9 cellular contexts compared by ENCODE assay signal in genomic region chr9:127967151-127967809, GRCh38. TPM values are rescaled to one million over a fixed set of nuclear protein-coding genes. Genes with fewer than 3 reads are reported as not detected.
DNase-seq lines count a peak whose midpoint lies in the region; ATAC-seq, FAIRE-seq and TF ChIP-seq lines count a peak whose summit lies in the region.
"Had no signal": no experiment of that assay in that cellular context is flagged by ENCODE, and none has a peak within 500 bp of the region (broad histone marks: within the 10 kb centered on the region; RNA-seq: fewer than 3 reads in every experiment).

No MANE protein-coding gene starts in this region.

- no peak for FAIRE-seq in small intestine (lab: Jason Lieb, UNC)
- FAIRE-seq: islet of Langerhans had no signal

- WGBS in small intestine, 3 donors = 40 to 61% (median 57%) methylated on average over 8 to 9 of the region's 9 CpGs

- H3K27ac Mint-ChIP-seq in CD8-positive, alpha-beta memory T cell = peak overlapping the region; percentile 51 to 100 (median 96)

- POLR2A ChIA-PET in CD8-positive, alpha-beta memory T cell (lab: Charles Lee) = interaction anchor here (0.6 to 1.0 kb wide), 4 partner anchors 9 to 14 kb away, joined by 3 to 7 read pairs (median 6); no protein-coding TSS in a partner anchor
- POLR2A ChIA-PET in PC-3 (lab: Charles Lee; ENCODE audit: unreplicated experiment) = no interaction called here

- BruUV-seq in PC-3 (replicated peaks; lab: Mats Ljungman, UMichigan) = no TSS peak

- peaks cover 0 to 2% of the 10 kb centered on the region in 2 donors for H3K27me3 Mint-ChIP-seq in CD8-positive, alpha-beta memory T cell

- H3K9me3 Mint-ChIP-seq in CD8-positive, alpha-beta memory T cell = no peaks in the 10 kb centered on the region

- H3K4me2 ChIP-seq in PC-3 (ENCODE audit: low read length) = no peak overlapping the region

- peak overlapping the region; percentile 39 for H3K27ac ChIP-seq in CD8-positive, alpha-beta memory T cell (ENCODE audit: low read depth, low read length)
- H3K27ac ChIP-seq in PC-3 (ENCODE audit: low read length) (peak overlapping the region; percentile 79; the same call in 1 of the 2 replicates), epithelial cell of prostate (peak overlapping the region; percentile 98), small intestine (ENCODE audit: low read depth in 1 of 2, low read length in 1 of 2) (peak overlapping the region; percentile 93 to 94)

- no peak overlapping the region for H2AFZ ChIP-seq in PC-3 (ENCODE audit: low read length)

- no peak for TF ChIP-seq CTCF in PC-3 (conservative IDR thresholded peaks at IDR 0.05; ENCODE audit: low read depth, low read length)

- peaks cover 99% of the 10 kb centered on the region for H3K4me1 ChIP-seq in CD8-positive, alpha-beta memory T cell (ENCODE audit: insufficient read depth, low read length)
- H3K4me1 ChIP-seq in PC-3 (ENCODE audit: insufficient read depth, low read length) = peaks cover 55% of the 10 kb centered on the region
- peaks cover 29 to 48% of the 10 kb centered on the region in 2 donors for H3K4me1 ChIP-seq in small intestine (ENCODE audit: control insufficient read depth in 2 of 2, insufficient read depth in 1 of 2, low read depth in 1 of 2, low read length in 1 of 2)

- CTCF ChIA-PET in CD8-positive, alpha-beta memory T cell (lab: Charles Lee) = interaction anchor here (1.0 to 5.9 kb wide), 3 partner anchors 12 to 103 kb away, joined by 4 to 35 read pairs (median 5); no protein-coding TSS in a partner anchor
- CTCF ChIA-PET in PC-3 (lab: Charles Lee) = no interaction called here

- H3K36me3 Mint-ChIP-seq in CD8-positive, alpha-beta memory T cell = peaks cover 0 to 72% (median 1%) of the 10 kb centered on the region in 3 donors

- peaks cover 86% of the 10 kb centered on the region for H3K79me2 ChIP-seq in PC-3 (ENCODE audit: low read length)

- ATAC-seq in PC-3 (no peak), GM19452 (IDR thresholded peaks at IDR 0.05; ENCODE audit: unreplicated experiment) (no peak), HG03457 (IDR thresholded peaks at IDR 0.05; ENCODE audit: unreplicated experiment) (no peak)

- H3K36me3 ChIP-seq in CD8-positive, alpha-beta memory T cell (ENCODE audit: insufficient read depth, low read length) = no peaks in the 10 kb centered on the region
- H3K36me3 ChIP-seq in PC-3 (ENCODE audit: low read depth, low read length) = no peaks in the 10 kb centered on the region
- H3K36me3 ChIP-seq in small intestine (ENCODE audit: control insufficient read depth in 2 of 2, insufficient read depth in 2 of 2, low read length in 2 of 2) = no peaks in the 10 kb centered on the region

- H3K9ac ChIP-seq in PC-3 (ENCODE audit: low read length) = no peak overlapping the region

- no peaks in the 10 kb centered on the region for H3F3A ChIP-seq in PC-3 (ENCODE audit: low read length, unreplicated experiment)

- H3K4me3 Mint-ChIP-seq in CD8-positive, alpha-beta memory T cell = peak overlapping the region in 6 of 7 donors; percentile 36 to 97 (median 68)

- no peaks in the 10 kb centered on the region for H3K9me2 ChIP-seq in PC-3 (replicated peaks; ENCODE audit: low read length)

- H3K4me3 ChIP-seq in CD8-positive, alpha-beta memory T cell (ENCODE audit: low read length) = peak overlapping the region; percentile 70
- H3K4me3 ChIP-seq in PC-3 (ENCODE audit: low read length) (no peak overlapping the region), small intestine (ENCODE audit: low read depth in 1 of 2, low read length in 2 of 2) (no peak overlapping the region)

- no peak for DNase-seq in CD8-positive, alpha-beta memory T cell
- DNase-seq in PC-3 (no peak), epithelial cell of prostate (ENCODE audit: low read depth, low spot score) (no peak), small intestine (no peak), amniotic stem cell (lab: John Stamatoyannopoulos, UW) (no peak)
- DNase-seq: MV-4-11 had no signal

- peaks cover 94 to 99% (median 98%) of the 10 kb centered on the region in 3 donors for H3K4me1 Mint-ChIP-seq in CD8-positive, alpha-beta memory T cell

- no peaks in the 10 kb centered on the region for H3K9me3 ChIP-seq in CD8-positive, alpha-beta memory T cell (ENCODE audit: low read length)
- no peaks in the 10 kb centered on the region for H3K9me3 ChIP-seq in PC-3 (ENCODE audit: low read length)
- no peaks in the 10 kb centered on the region for H3K9me3 ChIP-seq in small intestine (ENCODE audit: control insufficient read depth, low read depth)

- H3K27me3 ChIP-seq in CD8-positive, alpha-beta memory T cell (ENCODE audit: insufficient read depth, low read length, poor library complexity, severe bottlenecking) = no peaks in the 10 kb centered on the region
- H3K27me3 ChIP-seq in PC-3 (ENCODE audit: low read length) (no peaks in the 10 kb centered on the region), small intestine (ENCODE audit: control insufficient read depth in 2 of 2, insufficient read depth in 2 of 2, low read length in 2 of 2) (no peaks in the 10 kb centered on the region)

- H4K20me1 ChIP-seq in PC-3 (ENCODE audit: low read length) = peaks cover 4% of the 10 kb centered on the region; the same call in 1 of the 2 replicates

- intact Hi-C loops in PC-3 (cut with micrococcal nuclease) = no loop called here

RNA-seq across cellular contexts. Expression of gene EEIG1, which starts 13.5 kb away (rescaled TPM):
- total RNA-seq in CD8-positive, alpha-beta memory T cell = 10 to 100 TPM; 82.2 to 93.3 TPM
- 167 TPM for polyA plus RNA-seq in CD8-positive, alpha-beta memory T cell
- total RNA-seq in PC-3 (2014; rRNA removed) = 10.8 and 26.1 TPM in 2 replicates
- polyA plus RNA-seq in small intestine = 100 to 1,000 TPM in 1 of 3 donors, 10 to 100 TPM in 2; 43.9 to 123 (median 69.4) TPM

RNA-seq across cellular contexts. Expression of gene DPM2, which starts 29.6 kb away (rescaled TPM):
- 10 to 100 TPM; 73.8 to 75.5 TPM for total RNA-seq in CD8-positive, alpha-beta memory T cell
- 52.2 TPM for polyA plus RNA-seq in CD8-positive, alpha-beta memory T cell
- total RNA-seq in PC-3 (2014; rRNA removed) = 32.0 and 33.0 TPM in 2 replicates
- polyA plus RNA-seq in small intestine = 10 to 100 TPM; 23.2 to 46.0 (median 37.8) TPM

RNA-seq across cellular contexts. Expression of gene PIP5KL1, which starts 36.7 kb away (rescaled TPM):
- total RNA-seq in CD8-positive, alpha-beta memory T cell = 1 to 10 TPM; 1.4 to 2.5 TPM
- 0.89 TPM for polyA plus RNA-seq in CD8-positive, alpha-beta memory T cell
- total RNA-seq in PC-3 (2014; rRNA removed) = 5.1 and 5.4 TPM in 2 replicates
- under 1 TPM in 2 of 3 donors, not detected in 1; 0.60 to 0.81 TPM for polyA plus RNA-seq in small intestine

RNA-seq across cellular contexts. Expression of gene ST6GALNAC4, which starts 50.4 kb away (rescaled TPM):
- 10 to 100 TPM; 32.9 to 43.2 TPM for total RNA-seq in CD8-positive, alpha-beta memory T cell
- 28.7 TPM for polyA plus RNA-seq in CD8-positive, alpha-beta memory T cell
- total RNA-seq in PC-3 (2014; rRNA removed) = 26.9 and 27.8 TPM in 2 replicates
- 10 to 100 TPM; 20.4 to 34.7 (median 24.6) TPM for polyA plus RNA-seq in small intestine

Comparison
In these comparisons a context has a peak if more than half of its experiments do, and no peak if none do; other contexts are left out.
1. H3K27ac ChIP-seq: peak in every context shown above with its lines; median percentile 98 in epithelial cell of prostate; 94 in small intestine; 79 in PC-3; 39 in CD8-positive, alpha-beta memory T cell.